Comparison of ENCODE assay signal across 1 cellular context in genomic region chr1:153928776-153929432, GRCh38.
TF ChIP-seq lines count a peak whose summit lies in the region.

No MANE protein-coding gene starts in this region.

TF ChIP-seq in K562, 482 proteins besides CTCF, POLR2A, EP300 and RAD21:
- TF ChIP-seq ZNF551 (CRISPR knock-in tag; IDR thresholded peaks at IDR 0.05) (no peak), SUPT5H (IDR thresholded peaks at IDR 0.05) (peak; percentile 49; the same call in 1 of the 2 replicates)
